ENCODE assay signal across 18 cellular contexts in genomic region chr1:88979054-88979748, GRCh38. TPM values are rescaled to one million over a fixed set of nuclear protein-coding genes. Genes with fewer than 3 reads are reported as not detected.
DNase-seq lines count a peak whose midpoint lies in the region; ATAC-seq, FAIRE-seq and TF ChIP-seq lines count a peak whose summit lies in the region.
"Had no signal": no experiment of that assay in that cellular context is flagged by ENCODE, and none has a peak within 500 bp of the region (broad histone marks: within the 10 kb centered on the region; RNA-seq: fewer than 3 reads in every experiment).

No MANE protein-coding gene starts in this region.

- H2AFZ ChIP-seq in astrocyte (ENCODE audit: low read depth, low read length) = no peak overlapping the region

- H3K4me2 ChIP-seq in astrocyte (ENCODE audit: low read length) = peak overlapping the region; percentile 33

- H3K4me3 Mint-ChIP-seq in T-helper 2 cell treated with Interferon-gamma antibody and Interleukin-4, amounts not matched to agents 5 μg/mL and 100 μg/mL, for 36 hours = peak overlapping the region; percentile 50
- no peak overlapping the region for H3K4me3 Mint-ChIP-seq in astrocyte (ENCODE audit: unreplicated experiment)
- H3K4me3 Mint-ChIP-seq in nephron progenitor cell = no peak overlapping the region
- H3K4me3 Mint-ChIP-seq: activated naive CD4-positive, alpha-beta T cell treated with anti-CD3 and anti-CD28 coated beads, Interleukin-2, amount 10 ng/mL, durations not matched to agents 7 days and 5 days; CD4-positive, alpha-beta T cell had no signal

- H3K4me1 ChIP-seq in astrocyte (ENCODE audit: insufficient read depth, low read length) = peaks cover 8% of the 10 kb centered on the region

- no peak for ATAC-seq in Right ventricle myocardium superior (ENCODE audit: poor library complexity)
- no peak for ATAC-seq in GM18907 (IDR thresholded peaks at IDR 0.05; ENCODE audit: unreplicated experiment)
- ATAC-seq: left colon had no signal

- intact Hi-C loops in Right ventricle myocardium superior (cut with DNase I) = no loop called here

- H3K4me3 ChIP-seq in astrocyte (ENCODE audit: insufficient read depth, low read depth, low read length) = no peak overlapping the region
- H3K4me3 ChIP-seq: transverse colon had no signal

- H3K27ac ChIP-seq in astrocyte (ENCODE audit: low read depth, low read length) = no peak overlapping the region
- H3K27ac ChIP-seq: RWPE1 had no signal

- H3K36me3 Mint-ChIP-seq in T-helper 2 cell treated with Interferon-gamma antibody and Interleukin-4, amounts not matched to agents 5 μg/mL and 100 μg/mL, for 36 hours (ENCODE audit: low read depth) = peaks cover 70% of the 10 kb centered on the region
- H3K36me3 Mint-ChIP-seq in astrocyte (ENCODE audit: low read depth, unreplicated experiment) (peaks cover 10% of the 10 kb centered on the region), nephron progenitor cell (ENCODE audit: low read depth) (peaks cover 89% of the 10 kb centered on the region)

- no peaks in the 10 kb centered on the region for H3K36me3 ChIP-seq in astrocyte (ENCODE audit: insufficient read depth, low read length)

- no peak for FAIRE-seq in astrocyte (lab: Jason Lieb, UNC)

- DNase-seq in T-helper 2 cell treated with Interferon-gamma antibody and Interleukin-4, amounts not matched to agents 5 μg/mL and 100 μg/mL, for 36 hours (ENCODE audit: low spot score) = no peak
- no peak for DNase-seq in T-helper 2 cell
- peak; percentile 81 for DNase-seq in M059J (ENCODE audit: low read depth)
- DNase-seq in astrocyte (ENCODE audit: low read depth) = peak; percentile 60
- DNase-seq in nephron progenitor cell = no peak
- DNase-seq in Right ventricle myocardium superior = no peak
- DNase-seq in activated CD4-positive, CD25-positive, alpha-beta regulatory T cell (lab: John Stamatoyannopoulos, UW) = no peak
- DNase-seq: 8988T; activated naive CD4-positive, alpha-beta T cell treated with anti-CD3 and anti-CD28 coated beads, Interleukin-2, amount 10 ng/mL, durations not matched to agents 7 days and 5 days; CD4-positive, alpha-beta T cell; glutamatergic neuron; left colon; NCI-H2029; NCI-H748 treated with DMSO at 0.1 percent for 48 hours; transverse colon had no signal

- H3K9ac ChIP-seq in astrocyte (ENCODE audit: low read length) = no peak overlapping the region

- H4K20me1 ChIP-seq in astrocyte (ENCODE audit: insufficient read depth, low read length) = peaks cover 18% of the 10 kb centered on the region

- H3K79me2 ChIP-seq in astrocyte (ENCODE audit: insufficient read depth, low read length) = peaks cover 44% of the 10 kb centered on the region

- no peaks in the 10 kb centered on the region for H3K9me3 ChIP-seq in astrocyte (ENCODE audit: insufficient read depth, low read depth, low read length)
- H3K9me3 ChIP-seq: transverse colon had no signal

- TF ChIP-seq CTCF in astrocyte (IDR thresholded peaks at IDR 0.05; ENCODE audit: insufficient read depth, low read depth, low read length) (no peak), nephron progenitor cell (IDR thresholded peaks at IDR 0.05) (no peak)

- H3K27me3 Mint-ChIP-seq in T-helper 2 cell treated with Interferon-gamma antibody and Interleukin-4, amounts not matched to agents 5 μg/mL and 100 μg/mL, for 36 hours (ENCODE audit: low read depth) = no peaks in the 10 kb centered on the region
- no peaks in the 10 kb centered on the region for H3K27me3 Mint-ChIP-seq in astrocyte (ENCODE audit: low read depth, unreplicated experiment)
- H3K27me3 Mint-ChIP-seq in nephron progenitor cell (ENCODE audit: low read depth, poor library complexity) = no peaks in the 10 kb centered on the region
- H3K27me3 Mint-ChIP-seq: activated naive CD4-positive, alpha-beta T cell treated with anti-CD3 and anti-CD28 coated beads, Interleukin-2, amount 10 ng/mL, durations not matched to agents 7 days and 5 days; CD4-positive, alpha-beta T cell had no signal

- H3K4me1 Mint-ChIP-seq in T-helper 2 cell treated with Interferon-gamma antibody and Interleukin-4, amounts not matched to agents 5 μg/mL and 100 μg/mL, for 36 hours (ENCODE audit: low read depth) = peaks cover 49% of the 10 kb centered on the region
- peaks cover 24% of the 10 kb centered on the region for H3K4me1 Mint-ChIP-seq in astrocyte (ENCODE audit: low read depth, unreplicated experiment)
- H3K4me1 Mint-ChIP-seq in nephron progenitor cell = no peaks in the 10 kb centered on the region

- H3K27me3 ChIP-seq in astrocyte (ENCODE audit: insufficient read depth, low read length) = no peaks in the 10 kb centered on the region
- H3K27me3 ChIP-seq: transverse colon had no signal

- no peaks in the 10 kb centered on the region for H3K9me3 Mint-ChIP-seq in T-helper 2 cell treated with Interferon-gamma antibody and Interleukin-4, amounts not matched to agents 5 μg/mL and 100 μg/mL, for 36 hours
- H3K9me3 Mint-ChIP-seq in astrocyte (ENCODE audit: unreplicated experiment) (no peaks in the 10 kb centered on the region), nephron progenitor cell (peaks cover 38% of the 10 kb centered on the region)
- H3K9me3 Mint-ChIP-seq: CD4-positive, alpha-beta T cell had no signal

- H3K27ac Mint-ChIP-seq in T-helper 2 cell treated with Interferon-gamma antibody and Interleukin-4, amounts not matched to agents 5 μg/mL and 100 μg/mL, for 36 hours = peak overlapping the region; percentile 47
- H3K27ac Mint-ChIP-seq in astrocyte (ENCODE audit: unreplicated experiment) (peak overlapping the region; percentile 0), nephron progenitor cell (peak overlapping the region; percentile 96)
- H3K27ac Mint-ChIP-seq: activated naive CD4-positive, alpha-beta T cell treated with anti-CD3 and anti-CD28 coated beads, Interleukin-2, amount 10 ng/mL, durations not matched to agents 7 days and 5 days; CD4-positive, alpha-beta T cell had no signal

RNA-seq across cellular contexts. Expression of gene KYAT3, which starts 13.2 kb away (rescaled TPM):
- 44.4 and 52.2 TPM in 2 replicates for total RNA-seq in M059J (2014; rRNA removed; shearing (Covaris generic))
- total RNA-seq in astrocyte = 21.0 and 21.3 TPM in 2 replicates
- 9.1 TPM for total RNA-seq in Right ventricle myocardium superior

RNA-seq across cellular contexts. Expression of gene RBMXL1, which starts 13.2 kb away (rescaled TPM):
- 10.6 and 15.9 TPM in 2 replicates for total RNA-seq in M059J (2014; rRNA removed; shearing (Covaris generic))
- total RNA-seq in astrocyte = 10.1 and 10.9 TPM in 2 replicates
- 9.1 TPM for total RNA-seq in Right ventricle myocardium superior

RNA-seq across cellular contexts. Expression of gene GBP3, which starts 43.5 kb away (rescaled TPM):
- 88.8 and 89.5 TPM in 2 replicates for total RNA-seq in M059J (2014; rRNA removed; shearing (Covaris generic))
- total RNA-seq in astrocyte (30.3 and 34.9 TPM in 2 replicates), Right ventricle myocardium superior (6.6 TPM)
- total RNA-seq: G401 had no signal

Comparison
In these comparisons a context has a peak if more than half of its experiments do, and no peak if none do; other contexts are left out.
1. DNase-seq: peak in M059J (single experiment) and astrocyte (single experiment); none in T-helper 2 cell treated with Interferon-gamma antibody and Interleukin-4, amounts not matched to agents 5 μg/mL and 100 μg/mL, for 36 hours (single experiment), T-helper 2 cell (0 of 5), nephron progenitor cell (single experiment), Right ventricle myocardium superior (single experiment) and activated CD4-positive, CD25-positive, alpha-beta regulatory T cell (0 of 4).
2. H3K27ac Mint-ChIP-seq: peak in every context shown above with its lines; median percentile 96 in nephron progenitor cell; 47 in T-helper 2 cell treated with Interferon-gamma antibody and Interleukin-4, amounts not matched to agents 5 μg/mL and 100 μg/mL, for 36 hours; 0 in astrocyte.